ENCODE assay signal across 8 cellular contexts in genomic region chr7:102272075-102272916, GRCh38. TPM values are rescaled to one million over a fixed set of nuclear protein-coding genes. Genes with fewer than 3 reads are reported as not detected.
DNase-seq lines count a peak whose midpoint lies in the region; ATAC-seq and TF ChIP-seq lines count a peak whose summit lies in the region.

No MANE protein-coding gene starts in this region.

- ATAC-seq in T-cell (replicated peaks in 1 of 4) (peak; percentile 71 to 82 (median 78)), heart left ventricle (peak; percentile 86 to 90 (median 88)), GM21825 (IDR thresholded peaks at IDR 0.05; ENCODE audit: unreplicated experiment) (no peak), GM21737 (IDR thresholded peaks at IDR 0.05; ENCODE audit: unreplicated experiment) (no peak)

- H3K4me3 Mint-ChIP-seq in T-cell: no peak overlapping the region

- H3K27ac ChIP-seq in KMS-11 (no peak overlapping the region), heart left ventricle (no peak overlapping the region)

- H3K9me3 ChIP-seq in adipocyte (ENCODE audit: control insufficient read depth, low read length) (no peaks in the 10 kb centered on the region), heart left ventricle (no peaks in the 10 kb centered on the region)

- H3K36me3 Mint-ChIP-seq in T-cell: no peaks in the 10 kb centered on the region

- TF ChIP-seq POLR2A in heart left ventricle (IDR thresholded peaks at IDR 0.05): no peak

- H3K27me3 ChIP-seq in KMS-11 (ENCODE audit: insufficient read depth, low read depth): no peaks in the 10 kb centered on the region
- peaks cover 8% of the 10 kb centered on the region for H3K27me3 ChIP-seq in adipocyte (replicated peaks; ENCODE audit: control insufficient read depth, insufficient read depth, low read length)
- H3K27me3 ChIP-seq in heart left ventricle: no peaks in the 10 kb centered on the region

- H3K9ac ChIP-seq in KMS-11: no peak overlapping the region
- H3K9ac ChIP-seq in adipocyte (ENCODE audit: low read length): no peak overlapping the region

- no peaks in the 10 kb centered on the region for H4K20me1 ChIP-seq in KMS-11 (ENCODE audit: insufficient read depth)

- POLR2A ChIA-PET in T-cell (lab: Charles Lee): no interaction called here

- no peak overlapping the region for H3K4me3 ChIP-seq in KMS-11 (IDR thresholded peaks at IDR 0.05; ENCODE audit: insufficient read depth, low read depth, low read length)
- H3K4me3 ChIP-seq in adipocyte (ENCODE audit: low read length): no peak overlapping the region
- H3K4me3 ChIP-seq in heart left ventricle: no peak overlapping the region

- H3K36me3 ChIP-seq in KMS-11 (ENCODE audit: insufficient read depth) (no peaks in the 10 kb centered on the region), adipocyte (ENCODE audit: control insufficient read depth, insufficient read depth, low read length, severe bottlenecking) (no peaks in the 10 kb centered on the region), heart left ventricle (peaks cover 0 to 2% (median 0%) of the 10 kb centered on the region in 9 donors)

- no peaks in the 10 kb centered on the region for H3K79me2 ChIP-seq in KMS-11 (ENCODE audit: insufficient read depth, low read depth)

- H3K9me3 Mint-ChIP-seq in T-cell: no peaks in the 10 kb centered on the region

- 0 out of 2 replicates have a peak overlapping the region, but pooled peaks have one; percentile 9 for H2AFZ ChIP-seq in KMS-11 (ENCODE audit: low read depth)

- peaks cover 0 to 3% (median 0%) of the 10 kb centered on the region in 3 donors for H3K4me1 Mint-ChIP-seq in T-cell

- H3K27ac Mint-ChIP-seq in T-cell: no peak overlapping the region

- DNase-seq in GM04504 (ENCODE audit: low read depth) (peak; percentile 57), T-cell (peak in 33 of 34 experiments; percentile 15 to 80 (median 66)), adipocyte (ENCODE audit: low read depth) (peak; percentile 91), heart left ventricle (peak; percentile 69 to 88 (median 76)), renal cortical epithelial cell (ENCODE audit: low read depth) (peak; percentile 54)

- no peaks in the 10 kb centered on the region for H3K27me3 Mint-ChIP-seq in T-cell

- TF ChIP-seq CTCF in KMS-11 (conservative IDR thresholded peaks at IDR 0.05; ENCODE audit: low read depth, low read length) (peak; percentile 98), heart left ventricle (IDR thresholded peaks at IDR 0.05) (peak; percentile 85 to 93 (median 88))

- no peak overlapping the region for H3K4me2 ChIP-seq in KMS-11

- intact Hi-C loops in heart left ventricle (cut with DNase I): loop anchor here (1.0 to 10.0 kb wide), 11 partner anchors 530 to 910 kb away; partner anchors contain the start of gene COL26A1 (in 2 of the 10)

- H3K4me1 ChIP-seq in KMS-11 (ENCODE audit: low read depth, poor library complexity, severe bottlenecking) (peaks cover 14% of the 10 kb centered on the region), adipocyte (ENCODE audit: control insufficient read depth, insufficient read depth, low read length) (no peaks in the 10 kb centered on the region), heart left ventricle (peaks cover 0 to 4% (median 0%) of the 10 kb centered on the region in 12 donors)

- 46 to 49% (median 48%) methylated on average over 19 to 21 of the region's 21 CpGs for WGBS in heart left ventricle, 4 donors

- CTCF ChIA-PET in T-cell (lab: Charles Lee): interaction anchor here (0.6 to 3.7 kb wide), 5 partner anchors 9 to 729 kb away, joined by 3 to 20 read pairs (median 5); no protein-coding TSS in a partner anchor

RNA-seq across cellular contexts. Expression of gene SH2B2, which starts 14.4 kb away (rescaled TPM):
- total RNA-seq in T-cell: 1 to 10 TPM in 4 of 5 donors, under 1 TPM in 1; 0.90 to 5.0 (median 2.5) TPM
- total RNA-seq in heart left ventricle: 1 to 10 TPM in 8 of 9 donors, under 1 TPM in 1; 1.00 to 5.7 (median 2.5) TPM
- 1 to 10 TPM in 1 of 2 donors, under 1 TPM in 1; 0.50 to 2.2 TPM for polyA plus RNA-seq in heart left ventricle
- 6.3 and 15.0 TPM in 2 replicates for total RNA-seq in renal cortical epithelial cell

Comparison
In these comparisons a context has a peak if more than half of its experiments do, and no peak if none do; other contexts are left out.
1. ATAC-seq: peak in T-cell (4 of 4) and heart left ventricle (4 of 4); none in GM21825 (single experiment) and GM21737 (single experiment).
2. Peak in every context shown above with its lines, with median percentiles within 50 percentile points of each other: DNase-seq.